Comparison of ENCODE assay signal across 10 cellular contexts in genomic region chr10:124943301-124944092, GRCh38. TPM values are rescaled to one million over a fixed set of nuclear protein-coding genes. Genes with fewer than 3 reads are reported as not detected.
DNase-seq lines count a peak whose midpoint lies in the region; ATAC-seq and TF ChIP-seq lines count a peak whose summit lies in the region.
"Had no signal": no experiment of that assay in that cellular context is flagged by ENCODE, and none has a peak within 500 bp of the region (broad histone marks: within the 10 kb centered on the region; RNA-seq: fewer than 3 reads in every experiment).

No MANE protein-coding gene starts in this region.

- H2AFZ ChIP-seq in parathyroid adenoma = no peak overlapping the region

- H3K27ac Mint-ChIP-seq in T-helper 2 cell treated with Interferon-gamma antibody and Interleukin-4, amounts not matched to agents 5 μg/mL and 100 μg/mL, for 36 hours = no peak overlapping the region
- H3K27ac Mint-ChIP-seq: activated CD4-positive, alpha-beta T cell treated with anti-CD3 and anti-CD28 coated beads, Interleukin-2, amount 10 ng/mL, durations not matched to agents 7 days and 5 days had no signal

- peaks cover 4% of the 10 kb centered on the region for H3K4me1 Mint-ChIP-seq in T-helper 2 cell treated with Interferon-gamma antibody and Interleukin-4, amounts not matched to agents 5 μg/mL and 100 μg/mL, for 36 hours (ENCODE audit: low read depth)

- in situ Hi-C loops in SK-MEL-5 (cut with HindIII; ENCODE audit: low pct_unique_long_range_greater_than_20kb, low sequenced_read_pairs) = no loop called here

- H3K36me3 Mint-ChIP-seq in T-helper 2 cell treated with Interferon-gamma antibody and Interleukin-4, amounts not matched to agents 5 μg/mL and 100 μg/mL, for 36 hours (ENCODE audit: low read depth) = peaks cover 9% of the 10 kb centered on the region

- H3K27me3 Mint-ChIP-seq in T-helper 2 cell treated with Interferon-gamma antibody and Interleukin-4, amounts not matched to agents 5 μg/mL and 100 μg/mL, for 36 hours (ENCODE audit: low read depth) = no peaks in the 10 kb centered on the region
- H3K27me3 Mint-ChIP-seq: activated CD4-positive, alpha-beta T cell treated with anti-CD3 and anti-CD28 coated beads, Interleukin-2, amount 10 ng/mL, durations not matched to agents 7 days and 5 days had no signal

- TF ChIP-seq CTCF in fibroblast of mammary gland (conservative IDR thresholded peaks at IDR 0.05; ENCODE audit: control insufficient read depth, insufficient read depth, low read depth, low read length) = no peak
- TF ChIP-seq CTCF in parathyroid adenoma (IDR thresholded peaks at IDR 0.05) = no peak

- H3K27ac ChIP-seq in parathyroid adenoma = no peak overlapping the region

- H3K9me3 ChIP-seq in parathyroid adenoma (ENCODE audit: control insufficient read depth, low read length) = no peaks in the 10 kb centered on the region

- peaks cover 41% of the 10 kb centered on the region for H3K79me2 ChIP-seq in parathyroid adenoma

- peak overlapping the region; percentile 12 for H3K4me2 ChIP-seq in parathyroid adenoma (ENCODE audit: low read length)

- no peaks in the 10 kb centered on the region for H3K36me3 ChIP-seq in parathyroid adenoma (ENCODE audit: control insufficient read depth, insufficient read depth, low read length)

- peaks cover 9% of the 10 kb centered on the region for H3K4me1 ChIP-seq in parathyroid adenoma

- no peak overlapping the region for H3K4me3 ChIP-seq in fibroblast of mammary gland (ENCODE audit: control insufficient read depth, low read depth, low read length)
- H3K4me3 ChIP-seq in parathyroid adenoma (ENCODE audit: low read depth, low read length) = no peak overlapping the region

- no peak overlapping the region for H3K4me3 Mint-ChIP-seq in T-helper 2 cell treated with Interferon-gamma antibody and Interleukin-4, amounts not matched to agents 5 μg/mL and 100 μg/mL, for 36 hours
- H3K4me3 Mint-ChIP-seq: activated CD4-positive, alpha-beta T cell treated with anti-CD3 and anti-CD28 coated beads, Interleukin-2, amount 10 ng/mL, durations not matched to agents 7 days and 5 days had no signal

- ATAC-seq in HG03520 (IDR thresholded peaks at IDR 0.05; ENCODE audit: unreplicated experiment) (no peak), HG02870 (IDR thresholded peaks at IDR 0.05; ENCODE audit: unreplicated experiment) (no peak)

- H3K9ac ChIP-seq in parathyroid adenoma = no peak overlapping the region

- DNase-seq in GF-D8 (lab: John Stamatoyannopoulos, UW) = peak; percentile 38
- peak; percentile 46 for DNase-seq in SK-MEL-5 (ENCODE audit: low read depth, low spot score)
- DNase-seq in fibroblast of mammary gland (ENCODE audit: low read depth) = peak; percentile 91
- DNase-seq in T-helper 2 cell treated with Interferon-gamma antibody and Interleukin-4, amounts not matched to agents 5 μg/mL and 100 μg/mL, for 36 hours (ENCODE audit: low spot score) = no peak
- no peak for DNase-seq in NCI-H2107 (lab: John Stamatoyannopoulos, UW)
- DNase-seq: activated CD4-positive, alpha-beta T cell treated with anti-CD3 and anti-CD28 coated beads, Interleukin-2, amount 10 ng/mL, durations not matched to agents 7 days and 5 days; NCI-H526 treated with DMSO at 0.1 percent for 48 hours had no signal

- no peaks in the 10 kb centered on the region for H3K9me3 Mint-ChIP-seq in T-helper 2 cell treated with Interferon-gamma antibody and Interleukin-4, amounts not matched to agents 5 μg/mL and 100 μg/mL, for 36 hours
- H3K9me3 Mint-ChIP-seq: activated CD4-positive, alpha-beta T cell treated with anti-CD3 and anti-CD28 coated beads, Interleukin-2, amount 10 ng/mL, durations not matched to agents 7 days and 5 days had no signal

- no peaks in the 10 kb centered on the region for H3K27me3 ChIP-seq in parathyroid adenoma (ENCODE audit: control insufficient read depth, insufficient read depth, low read length)

RNA-seq across cellular contexts. Expression of gene ZRANB1, which starts 1.6 kb away (rescaled TPM):
- total RNA-seq in SK-MEL-5 (2014; rRNA removed; shearing (Covaris generic)) = 12.0 and 13.2 TPM in 2 replicates
- polyA plus RNA-seq in SK-MEL-5 (2015; cell fraction: cytosol; rRNA removed) = 5.9 and 8.8 TPM in 2 replicates
- 6.8 and 9.2 TPM in 2 replicates for polyA plus RNA-seq in SK-MEL-5 (2015; cell fraction: nucleus; rRNA removed)

Comparison
In these comparisons a context has a peak if more than half of its experiments do, and no peak if none do; other contexts are left out.
1. DNase-seq: peak in GF-D8 (single experiment), SK-MEL-5 (single experiment) and fibroblast of mammary gland (single experiment); none in T-helper 2 cell treated with Interferon-gamma antibody and Interleukin-4, amounts not matched to agents 5 μg/mL and 100 μg/mL, for 36 hours (single experiment) and NCI-H2107 (single experiment).